2 cellular contexts compared by ENCODE assay signal in the genomic region with DNA sequence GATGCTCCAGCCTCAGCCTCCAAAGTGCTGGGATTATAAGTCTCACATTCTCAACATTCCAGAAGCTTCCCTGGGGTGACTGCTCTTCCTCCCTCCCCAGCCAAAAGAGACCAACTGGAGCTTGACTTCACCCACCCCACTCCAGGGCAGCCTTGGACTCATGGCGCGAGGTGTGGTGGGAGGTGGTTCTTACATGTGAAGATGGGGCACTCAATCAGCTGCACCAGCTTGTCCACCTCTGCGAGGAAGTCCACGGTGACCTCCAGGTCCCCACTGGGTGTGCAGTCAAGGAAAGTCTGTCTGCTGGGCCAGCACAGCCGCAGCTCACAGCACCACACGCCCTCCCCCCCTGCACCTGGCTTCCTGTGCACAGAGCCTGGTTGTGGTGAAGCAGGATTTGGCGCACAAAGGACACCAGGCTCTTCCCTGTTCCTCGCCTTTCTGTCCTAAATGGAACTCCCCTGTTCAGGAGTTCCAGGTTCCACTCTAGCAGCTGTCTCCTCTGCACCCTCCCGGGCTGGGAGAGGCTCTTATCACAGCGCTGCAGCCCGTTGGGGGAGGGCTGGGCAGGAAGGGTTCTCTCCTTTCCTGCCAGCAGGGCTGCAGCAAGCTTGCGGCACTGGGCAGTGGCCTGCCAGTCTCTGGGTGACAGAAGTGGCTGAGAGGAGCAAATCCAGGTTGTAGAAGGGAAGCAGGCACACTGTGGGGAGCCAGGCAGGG.
TF ChIP-seq lines count a peak whose summit lies in the region.

No MANE protein-coding gene starts in this region.

TF ChIP-seq in Ishikawa, 13 proteins besides CTCF, POLR2A, EP300 and RAD21:
- TF ChIP-seq TAF1 (IDR thresholded peaks at IDR 0.05; ENCODE audit: low read depth) (no peak), YY1 (IDR thresholded peaks at IDR 0.05; ENCODE audit: low read depth) (no peak), EGR1 (IDR thresholded peaks at IDR 0.05) (no peak), CREB1 (IDR thresholded peaks at IDR 0.05; ENCODE audit: low read depth) (no peak), TEAD4 (IDR thresholded peaks at IDR 0.05) (peak; percentile 30; the same call in 1 of the 2 replicates)
- TF ChIP-seq, protein P1, sequence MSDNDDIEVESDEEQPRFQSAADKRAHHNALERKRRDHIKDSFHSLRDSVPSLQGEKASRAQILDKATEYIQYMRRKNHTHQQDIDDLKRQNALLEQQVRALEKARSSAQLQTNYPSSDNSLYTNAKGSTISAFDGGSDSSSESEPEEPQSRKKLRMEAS (IDR thresholded peaks at IDR 0.05), result no peak

TF ChIP-seq in GM12878, 131 proteins besides CTCF, POLR2A, EP300 and RAD21:
- TF ChIP-seq, protein P2, sequence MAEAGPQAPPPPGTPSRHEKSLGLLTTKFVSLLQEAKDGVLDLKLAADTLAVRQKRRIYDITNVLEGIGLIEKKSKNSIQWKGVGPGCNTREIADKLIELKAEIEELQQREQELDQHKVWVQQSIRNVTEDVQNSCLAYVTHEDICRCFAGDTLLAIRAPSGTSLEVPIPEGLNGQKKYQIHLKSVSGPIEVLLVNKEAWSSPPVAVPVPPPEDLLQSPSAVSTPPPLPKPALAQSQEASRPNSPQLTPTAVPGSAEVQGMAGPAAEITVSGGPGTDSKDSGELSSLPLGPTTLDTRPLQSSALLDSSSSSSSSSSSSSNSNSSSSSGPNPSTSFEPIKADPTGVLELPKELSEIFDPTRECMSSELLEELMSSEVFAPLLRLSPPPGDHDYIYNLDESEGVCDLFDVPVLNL (IDR thresholded peaks at IDR 0.05; ENCODE audit: low read depth, low read length), result no peak
- TF ChIP-seq ASH2L (IDR thresholded peaks at IDR 0.05; ENCODE audit: borderline replicate concordance, low read depth), result no peak
- TF ChIP-seq SUZ12 (IDR thresholded peaks at IDR 0.05; ENCODE audit: unreplicated experiment), result no peak
- TF ChIP-seq RFX5 (IDR thresholded peaks at IDR 0.05; ENCODE audit: low read depth, low read length), result no peak
- no peak for TF ChIP-seq FOXK2 (IDR thresholded peaks at IDR 0.05)
- no peak for TF ChIP-seq ZNF24 (IDR thresholded peaks at IDR 0.05)
- TF ChIP-seq SRF (IDR thresholded peaks at IDR 0.05; ENCODE audit: low read depth in 2 of 2, low read length in 2 of 2), result no peak
- TF ChIP-seq HCFC1 (IDR thresholded peaks at IDR 0.05; ENCODE audit: low read length), result no peak
- no peak for TF ChIP-seq KLF5 (IDR thresholded peaks at IDR 0.05; ENCODE audit: partially characterized antibody)
- TF ChIP-seq SIX5 (IDR thresholded peaks at IDR 0.05; ENCODE audit: low read depth, low read length, severe bottlenecking), result no peak
- TF ChIP-seq CHD1 (IDR thresholded peaks at IDR 0.05; ENCODE audit: low read depth, low read length), result no peak
- TF ChIP-seq, protein P3, sequence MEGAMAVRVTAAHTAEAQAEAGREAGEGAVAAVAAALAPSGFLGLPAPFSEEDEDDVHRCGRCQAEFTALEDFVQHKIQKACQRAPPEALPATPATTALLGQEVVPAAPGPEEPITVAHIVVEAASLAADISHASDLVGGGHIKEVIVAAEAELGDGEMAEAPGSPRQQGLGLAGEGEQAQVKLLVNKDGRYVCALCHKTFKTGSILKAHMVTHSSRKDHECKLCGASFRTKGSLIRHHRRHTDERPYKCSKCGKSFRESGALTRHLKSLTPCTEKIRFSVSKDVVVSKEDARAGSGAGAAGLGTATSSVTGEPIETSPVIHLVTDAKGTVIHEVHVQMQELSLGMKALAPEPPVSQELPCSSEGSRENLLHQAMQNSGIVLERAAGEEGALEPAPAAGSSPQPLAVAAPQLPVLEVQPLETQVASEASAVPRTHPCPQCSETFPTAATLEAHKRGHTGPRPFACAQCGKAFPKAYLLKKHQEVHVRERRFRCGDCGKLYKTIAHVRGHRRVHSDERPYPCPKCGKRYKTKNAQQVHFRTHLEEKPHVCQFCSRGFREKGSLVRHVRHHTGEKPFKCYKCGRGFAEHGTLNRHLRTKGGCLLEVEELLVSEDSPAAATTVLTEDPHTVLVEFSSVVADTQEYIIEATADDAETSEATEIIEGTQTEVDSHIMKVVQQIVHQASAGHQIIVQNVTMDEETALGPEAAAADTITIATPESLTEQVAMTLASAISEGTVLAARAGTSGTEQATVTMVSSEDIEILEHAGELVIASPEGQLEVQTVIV (IDR thresholded peaks at IDR 0.05; ENCODE audit: borderline replicate concordance, partially characterized antibody), result no peak
- TF ChIP-seq NR2C2 (IDR thresholded peaks at IDR 0.05; ENCODE audit: borderline replicate concordance, control insufficient read depth, insufficient read length, low read depth), result no peak
- TF ChIP-seq, protein P4, sequence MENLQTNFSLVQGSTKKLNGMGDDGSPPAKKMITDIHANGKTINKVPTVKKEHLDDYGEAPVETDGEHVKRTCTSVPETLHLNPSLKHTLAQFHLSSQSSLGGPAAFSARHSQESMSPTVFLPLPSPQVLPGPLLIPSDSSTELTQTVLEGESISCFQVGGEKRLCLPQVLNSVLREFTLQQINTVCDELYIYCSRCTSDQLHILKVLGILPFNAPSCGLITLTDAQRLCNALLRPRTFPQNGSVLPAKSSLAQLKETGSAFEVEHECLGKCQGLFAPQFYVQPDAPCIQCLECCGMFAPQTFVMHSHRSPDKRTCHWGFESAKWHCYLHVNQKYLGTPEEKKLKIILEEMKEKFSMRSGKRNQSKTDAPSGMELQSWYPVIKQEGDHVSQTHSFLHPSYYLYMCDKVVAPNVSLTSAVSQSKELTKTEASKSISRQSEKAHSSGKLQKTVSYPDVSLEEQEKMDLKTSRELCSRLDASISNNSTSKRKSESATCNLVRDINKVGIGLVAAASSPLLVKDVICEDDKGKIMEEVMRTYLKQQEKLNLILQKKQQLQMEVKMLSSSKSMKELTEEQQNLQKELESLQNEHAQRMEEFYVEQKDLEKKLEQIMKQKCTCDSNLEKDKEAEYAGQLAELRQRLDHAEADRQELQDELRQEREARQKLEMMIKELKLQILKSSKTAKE (IDR thresholded peaks at IDR 0.05; ENCODE audit: low read depth, poor library complexity, severe bottlenecking), result no peak
- no peak for TF ChIP-seq MXI1 (IDR thresholded peaks at IDR 0.05; ENCODE audit: low read depth, low read length)
- TF ChIP-seq, protein P5, sequence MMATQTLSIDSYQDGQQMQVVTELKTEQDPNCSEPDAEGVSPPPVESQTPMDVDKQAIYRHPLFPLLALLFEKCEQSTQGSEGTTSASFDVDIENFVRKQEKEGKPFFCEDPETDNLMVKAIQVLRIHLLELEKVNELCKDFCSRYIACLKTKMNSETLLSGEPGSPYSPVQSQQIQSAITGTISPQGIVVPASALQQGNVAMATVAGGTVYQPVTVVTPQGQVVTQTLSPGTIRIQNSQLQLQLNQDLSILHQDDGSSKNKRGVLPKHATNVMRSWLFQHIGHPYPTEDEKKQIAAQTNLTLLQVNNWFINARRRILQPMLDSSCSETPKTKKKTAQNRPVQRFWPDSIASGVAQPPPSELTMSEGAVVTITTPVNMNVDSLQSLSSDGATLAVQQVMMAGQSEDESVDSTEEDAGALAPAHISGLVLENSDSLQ (IDR thresholded peaks at IDR 0.05), result no peak
- TF ChIP-seq, protein P1 (IDR thresholded peaks at IDR 0.05; ENCODE audit: low read depth, low read length), result no peak
- TF ChIP-seq SREBF2 (IDR thresholded peaks at IDR 0.05; ENCODE audit: low read length), result no peak
- TF ChIP-seq, protein P6, sequence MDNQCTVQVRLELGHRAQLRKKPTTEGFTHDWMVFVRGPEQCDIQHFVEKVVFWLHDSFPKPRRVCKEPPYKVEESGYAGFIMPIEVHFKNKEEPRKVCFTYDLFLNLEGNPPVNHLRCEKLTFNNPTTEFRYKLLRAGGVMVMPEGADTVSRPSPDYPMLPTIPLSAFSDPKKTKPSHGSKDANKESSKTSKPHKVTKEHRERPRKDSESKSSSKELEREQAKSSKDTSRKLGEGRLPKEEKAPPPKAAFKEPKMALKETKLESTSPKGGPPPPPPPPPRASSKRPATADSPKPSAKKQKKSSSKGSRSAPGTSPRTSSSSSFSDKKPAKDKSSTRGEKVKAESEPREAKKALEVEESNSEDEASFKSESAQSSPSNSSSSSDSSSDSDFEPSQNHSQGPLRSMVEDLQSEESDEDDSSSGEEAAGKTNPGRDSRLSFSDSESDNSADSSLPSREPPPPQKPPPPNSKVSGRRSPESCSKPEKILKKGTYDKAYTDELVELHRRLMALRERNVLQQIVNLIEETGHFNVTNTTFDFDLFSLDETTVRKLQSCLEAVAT (IDR thresholded peaks at IDR 0.05), result no peak
